ENCODE assay signal across 27 cellular contexts in genomic region chr9:32292611-32293010, GRCh38.
"Had no signal": no experiment of that assay in that cellular context is flagged by ENCODE, and none has a peak within 500 bp of the region (broad histone marks: within the 10 kb centered on the region; RNA-seq: fewer than 3 reads in every experiment).

No MANE protein-coding gene starts in this region.

- DNase-seq: activated CD4-positive, alpha-beta T cell treated with anti-CD3 and anti-CD28 coated beads, Interleukin-2, amount 50 U/mL, for 1 hour; activated CD4-positive, CD25-positive, alpha-beta regulatory T cell; activated CD8-positive, alpha-beta memory T cell treated with anti-CD3 and anti-CD28 coated beads, Interleukin-2, amount 50 U/mL, for 4 hours; activated CD8-positive, alpha-beta T cell treated with anti-CD3 and anti-CD28 coated beads for 36 hours; activated naive CD4-positive, alpha-beta T cell treated with anti-CD3 and anti-CD28 coated beads, Interleukin-2, amount 50 U/mL, for 16 hours; activated naive CD8-positive, alpha-beta T cell treated with anti-CD3 and anti-CD28 coated beads, Interleukin-2, amount 10 ng/mL, durations not matched to agents 7 days and 5 days; activated T-cell treated with anti-CD3 and anti-CD28 coated beads, Interleukin-2, amount 50 U/mL, for 72 hours; Kasumi-1; MV-4-11; NCI-H1092 treated with DMSO at 0.1 percent for 48 hours; NCI-H1417 treated with DMSO at 0.1 percent for 48 hours; NCI-H1694; NCI-H2029; NCI-H2107; NCI-H2171 treated with DMSO at 0.1 percent for 48 hours; NCI-H345; NCI-H510A treated with DMSO at 0.1 percent for 48 hours; NCI-H69; NK-92 treated with Interleukin-12 subunit alpha and Interleukin-12 subunit beta, amount 100 ng/mL, for 24 hours; OCI-M1; RPMI8226; SJCRH30; SK-N-SH; T-helper 1 cell had no signal

- H3K9me3 ChIP-seq: ascending aorta, SJCRH30, SK-N-SH had no signal

- H3K4me2 ChIP-seq: SK-N-SH had no signal

- H3K4me3 ChIP-seq: ascending aorta, cardiac muscle cell, SJCRH30 had no signal

- H3K27ac ChIP-seq: ascending aorta, cardiac muscle cell, SJCRH30, VCaP had no signal

- H3K27me3 ChIP-seq: ascending aorta, cardiac muscle cell, SJCRH30 had no signal

- H3K4me1 ChIP-seq: ascending aorta had no signal

- H3K36me3 ChIP-seq: ascending aorta, cardiac muscle cell, SJCRH30 had no signal
